In the genomic region with DNA sequence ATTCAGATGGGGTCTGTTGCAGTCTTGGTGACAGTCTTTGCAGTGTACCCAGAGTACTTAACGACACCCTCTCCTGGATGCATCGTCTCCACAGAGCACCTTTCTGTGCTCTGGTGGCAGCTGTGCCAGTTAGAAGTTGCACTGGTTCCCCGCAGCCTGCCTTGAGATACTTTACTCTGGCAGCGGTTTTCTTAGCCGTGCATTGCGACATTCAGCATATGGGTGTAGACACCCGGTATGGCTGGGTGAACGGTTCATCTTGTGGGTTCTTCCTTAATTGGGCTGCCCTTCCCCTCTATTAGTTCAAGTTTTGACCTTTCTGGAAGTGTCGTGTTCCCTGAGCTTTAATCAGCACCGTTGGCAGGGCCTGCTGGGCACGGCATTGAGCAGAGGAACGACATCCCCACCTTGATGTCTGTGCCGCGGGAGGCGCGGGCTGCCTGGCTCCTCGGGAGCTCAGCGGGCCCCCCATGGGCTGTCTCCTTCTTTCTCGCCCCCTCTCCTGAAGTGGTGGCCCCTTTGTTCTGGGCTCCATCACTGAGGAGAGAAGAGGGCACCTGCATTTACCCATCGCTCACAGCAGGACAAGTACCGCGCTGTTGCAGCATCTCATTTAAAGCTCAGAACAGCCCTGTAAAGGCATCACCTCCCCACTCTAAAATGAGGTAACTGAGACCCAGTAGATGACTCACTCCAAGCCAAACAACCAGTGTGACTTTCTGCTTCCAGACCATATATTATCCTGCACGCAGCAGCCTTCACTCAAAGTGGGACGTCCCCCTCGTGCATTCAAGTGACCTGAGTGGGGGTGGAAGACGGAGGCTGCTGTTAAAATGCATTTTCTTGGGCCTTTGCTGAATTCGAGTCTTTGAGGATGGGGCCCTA, we compare ENCODE assay signal across 16 cellular contexts. TPM values are rescaled to one million over a fixed set of nuclear protein-coding genes. Genes with fewer than 3 reads are reported as not detected.
DNase-seq lines count a peak whose midpoint lies in the region; ATAC-seq and TF ChIP-seq lines count a peak whose summit lies in the region.
"Had no signal": no experiment of that assay in that cellular context is flagged by ENCODE, and none has a peak within 500 bp of the region (broad histone marks: within the 10 kb centered on the region; RNA-seq: fewer than 3 reads in every experiment).

No MANE protein-coding gene starts in this region.

- H3K4me1 ChIP-seq in foreskin keratinocyte, result peaks cover 37% of the 10 kb centered on the region
- H3K4me1 ChIP-seq: ascending aorta had no signal

- H3K4me1 Mint-ChIP-seq in stimulated activated memory B cell treated with anti-CD40 and anti-IgM and Interleukin-4, amounts not matched to agents 10 μg/mL and 1 μg/mL and 100 μg/mL, for 72 hours, result no peaks in the 10 kb centered on the region
- H3K4me1 Mint-ChIP-seq in T-helper 2 cell treated with Interferon-gamma antibody and Interleukin-4, amounts not matched to agents 5 μg/mL and 100 μg/mL, for 36 hours (ENCODE audit: low read depth), result peaks cover 7% of the 10 kb centered on the region

- H3K27ac Mint-ChIP-seq in stimulated activated memory B cell treated with anti-CD40 and anti-IgM and Interleukin-4, amounts not matched to agents 10 μg/mL and 1 μg/mL and 100 μg/mL, for 72 hours, result peak overlapping the region; percentile 49
- no peak overlapping the region for H3K27ac Mint-ChIP-seq in T-helper 2 cell treated with Interferon-gamma antibody and Interleukin-4, amounts not matched to agents 5 μg/mL and 100 μg/mL, for 36 hours

- peaks cover 81% of the 10 kb centered on the region for H3K27me3 Mint-ChIP-seq in stimulated activated memory B cell treated with anti-CD40 and anti-IgM and Interleukin-4, amounts not matched to agents 10 μg/mL and 1 μg/mL and 100 μg/mL, for 72 hours
- H3K27me3 Mint-ChIP-seq in T-helper 2 cell treated with Interferon-gamma antibody and Interleukin-4, amounts not matched to agents 5 μg/mL and 100 μg/mL, for 36 hours (ENCODE audit: low read depth), result peaks cover 41% of the 10 kb centered on the region

- no peaks in the 10 kb centered on the region for H3K9me3 Mint-ChIP-seq in stimulated activated memory B cell treated with anti-CD40 and anti-IgM and Interleukin-4, amounts not matched to agents 10 μg/mL and 1 μg/mL and 100 μg/mL, for 72 hours
- H3K9me3 Mint-ChIP-seq in T-helper 2 cell treated with Interferon-gamma antibody and Interleukin-4, amounts not matched to agents 5 μg/mL and 100 μg/mL, for 36 hours, result no peaks in the 10 kb centered on the region
- H3K9me3 Mint-ChIP-seq: H9 had no signal

- no peak overlapping the region for H3K27ac ChIP-seq in foreskin keratinocyte
- H3K27ac ChIP-seq: ascending aorta had no signal

- peak; percentile 8 for ATAC-seq in foreskin keratinocyte
- no peak for ATAC-seq in stimulated activated memory B cell treated with anti-CD40 and anti-IgM and Interleukin-4, amounts not matched to agents 10 μg/mL and 1 μg/mL and 100 μg/mL, for 72 hours

- H3K4me3 Mint-ChIP-seq in stimulated activated memory B cell treated with anti-CD40 and anti-IgM and Interleukin-4, amounts not matched to agents 10 μg/mL and 1 μg/mL and 100 μg/mL, for 72 hours, result no peak overlapping the region
- H3K4me3 Mint-ChIP-seq in T-helper 2 cell treated with Interferon-gamma antibody and Interleukin-4, amounts not matched to agents 5 μg/mL and 100 μg/mL, for 36 hours, result no peak overlapping the region

- TF ChIP-seq CTCF in foreskin keratinocyte (conservative IDR thresholded peaks at IDR 0.05), result no peak

- no peaks in the 10 kb centered on the region for H3K27me3 ChIP-seq in foreskin keratinocyte
- H3K27me3 ChIP-seq: ascending aorta had no signal

- DNase-seq in NCI-H2171 treated with DMSO at 0.1 percent for 48 hours (lab: John Stamatoyannopoulos, UW), result peak; percentile 34
- DNase-seq in NCI-H2171 (lab: John Stamatoyannopoulos, UW), result no peak
- peak; percentile 53 for DNase-seq in RPMI7951 (ENCODE audit: low read depth)
- DNase-seq in foreskin keratinocyte, result no peak
- DNase-seq in NCI-H774 (lab: John Stamatoyannopoulos, UW), result no peak
- DNase-seq in cerebellar nuclear complex (lab: John Stamatoyannopoulos, UW), result no peak
- no peak for DNase-seq in T-helper 2 cell treated with Interferon-gamma antibody and Interleukin-4, amounts not matched to agents 5 μg/mL and 100 μg/mL, for 36 hours (ENCODE audit: low spot score)
- DNase-seq: activated CD4-positive, alpha-beta T cell treated with anti-CD3 and anti-CD28 coated beads, Interleukin-2, amount 50 U/mL, for 4 hours; H9; hypothalamus; MG63; NCI-H510A treated with DMSO at 0.1 percent for 48 hours; T1000 had no signal

- H3K36me3 Mint-ChIP-seq in stimulated activated memory B cell treated with anti-CD40 and anti-IgM and Interleukin-4, amounts not matched to agents 10 μg/mL and 1 μg/mL and 100 μg/mL, for 72 hours, result peaks cover 5% of the 10 kb centered on the region
- no peaks in the 10 kb centered on the region for H3K36me3 Mint-ChIP-seq in T-helper 2 cell treated with Interferon-gamma antibody and Interleukin-4, amounts not matched to agents 5 μg/mL and 100 μg/mL, for 36 hours (ENCODE audit: low read depth)

RNA-seq across cellular contexts. Expression of a gene that starts 13.3 kb away (rescaled TPM):
- 0.10 TPM in 1 of 2 replicates, not detected in the other for total RNA-seq in RPMI7951 (2014; rRNA removed; shearing (Covaris generic))
- 24.8 and 25.9 TPM in 2 replicates for total RNA-seq in foreskin keratinocyte
- polyA plus RNA-seq in foreskin keratinocyte, result 23.3 TPM in 2 replicates
- total RNA-seq: A172, ascending aorta had no signal

RNA-seq across cellular contexts. Expression of a gene that starts 47.9 kb away (rescaled TPM):
- 0.20 and 0.24 TPM in 2 replicates for total RNA-seq in RPMI7951 (2014; rRNA removed; shearing (Covaris generic))
- not detected in 2 replicates for total RNA-seq in foreskin keratinocyte
- not detected in 2 replicates for polyA plus RNA-seq in foreskin keratinocyte
- total RNA-seq: A172, ascending aorta, H9 had no signal

Comparison
In these comparisons a context has a peak if more than half of its experiments do, and no peak if none do; other contexts are left out.
1. DNase-seq: peak in NCI-H2171 treated with DMSO at 0.1 percent for 48 hours (single experiment) and RPMI7951 (single experiment); none in NCI-H2171 (single experiment), foreskin keratinocyte (0 of 2), NCI-H774 (single experiment), cerebellar nuclear complex (0 of 2) and T-helper 2 cell treated with Interferon-gamma antibody and Interleukin-4, amounts not matched to agents 5 μg/mL and 100 μg/mL, for 36 hours (single experiment).
2. RNA of a gene that starts 13.3 kb away (total RNA-seq): 24.8 to 25.9 TPM in foreskin keratinocyte; 0.10 TPM in RPMI7951; every median in the first group is over 10 times any median in the second.